In the genomic region with DNA sequence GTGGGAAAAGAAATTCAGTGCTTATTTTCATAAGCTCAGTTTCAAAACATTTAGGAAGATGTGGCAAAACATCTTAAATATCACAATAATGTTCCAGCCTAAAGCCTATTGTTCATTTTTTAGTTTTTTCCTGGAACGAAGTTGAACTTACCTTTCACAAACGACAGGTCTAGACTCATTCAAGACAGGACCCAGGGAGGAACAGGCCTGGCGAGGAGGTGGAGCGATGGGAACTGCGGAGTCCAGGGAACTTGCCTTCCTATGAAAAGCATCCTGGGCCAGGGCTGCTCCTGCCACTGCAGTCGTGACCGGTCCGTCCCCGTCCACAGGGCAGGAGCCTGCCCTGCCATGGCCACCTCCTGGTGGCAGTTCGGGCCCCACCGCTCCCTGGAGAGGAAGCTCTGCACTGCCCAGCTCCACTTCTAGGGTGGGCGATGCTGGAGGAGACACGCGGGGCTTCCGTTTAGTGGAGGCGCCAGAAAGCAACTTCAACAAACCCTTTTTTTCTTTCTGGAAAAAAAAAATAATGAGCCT, we compare ENCODE assay signal across 16 cellular contexts.
A peak's percentile ranks its signal among the peaks of the same experiment; 100 is the strongest.
DNase-seq lines count a peak whose midpoint lies in the region; ATAC-seq and TF ChIP-seq lines count a peak whose summit lies in the region.
"Had no signal": no experiment of that assay in that cellular context is flagged by ENCODE, and none has a peak within 500 bp of the region (broad histone marks: within the 10 kb centered on the region; RNA-seq: fewer than 3 reads in every experiment).

No MANE protein-coding gene starts in this region.

- CTCF ChIA-PET in Calu3 (lab: Charles Lee) = no interaction called here
- CTCF ChIA-PET in mammary epithelial cell (lab: Charles Lee; ENCODE audit: low non-redundant PET) = no interaction called here

- dilution Hi-C loops in mammary epithelial cell (cut with HindIII; ENCODE audit: low sequenced_read_pairs) = loop anchor here (5.0 kb wide), 1 partner anchor 34 kb away; no protein-coding TSS in a partner anchor

- peaks cover 26% of the 10 kb centered on the region for H3K4me1 Mint-ChIP-seq in Calu3 (ENCODE audit: low read depth, unreplicated experiment)

- H3K9ac ChIP-seq in mammary epithelial cell (ENCODE audit: insufficient read depth, low read length) = no peak overlapping the region

- intact Hi-C loops in Calu3 (cut with micrococcal nuclease; ENCODE audit: unreplicated experiment) (no loop called here), mammary epithelial cell (cut with micrococcal nuclease) (no loop called here)

- H3K27ac ChIP-seq in mammary epithelial cell (ENCODE audit: insufficient read depth, low read depth, low read length) (no peak overlapping the region), osteoblast (ENCODE audit: low read depth, low read length) (no peak overlapping the region)

- peak; percentile 72 for ATAC-seq in esophagus mucosa
- ATAC-seq: GM23338, HepG2 had no signal

- H3K4me2 ChIP-seq in mammary epithelial cell (ENCODE audit: insufficient read depth, low read depth, low read length) (peak overlapping the region; percentile 57), osteoblast (ENCODE audit: insufficient read depth, low read length) (no peak overlapping the region)
- H3K4me2 ChIP-seq: GM23338 had no signal

- H3K36me3 Mint-ChIP-seq in Calu3 (ENCODE audit: insufficient read depth, unreplicated experiment) = peaks cover 63% of the 10 kb centered on the region

- no peaks in the 10 kb centered on the region for H3K27me3 Mint-ChIP-seq in Calu3 (ENCODE audit: unreplicated experiment)
- H3K27me3 Mint-ChIP-seq: CD4-positive, alpha-beta T cell had no signal

- H3K27ac Mint-ChIP-seq in Calu3 (ENCODE audit: unreplicated experiment) = peak overlapping the region; percentile 61
- H3K27ac Mint-ChIP-seq: CD4-positive, alpha-beta T cell; GM23338 had no signal

- H3K27me3 ChIP-seq in mammary epithelial cell (ENCODE audit: insufficient read depth, low read length) (no peaks in the 10 kb centered on the region), osteoblast (ENCODE audit: insufficient read depth, low read length) (no peaks in the 10 kb centered on the region)

- peak overlapping the region; percentile 6 for H2AFZ ChIP-seq in mammary epithelial cell (ENCODE audit: low read depth, low read length)
- H2AFZ ChIP-seq in osteoblast (ENCODE audit: low read length) = no peak overlapping the region
- H2AFZ ChIP-seq: GM23338 had no signal

- no peak for TF ChIP-seq CTCF in Calu3 (IDR thresholded peaks at IDR 0.05; ENCODE audit: unreplicated experiment)
- TF ChIP-seq CTCF in mammary epithelial cell (conservative IDR thresholded peaks at IDR 0.05 in 1 of 2, IDR thresholded peaks at IDR 0.05 in 1 of 2; ENCODE audit: extremely low read depth in 1 of 2, insufficient read depth in 1 of 2, low read depth in 1 of 2, low read length in 2 of 2) = no peak
- TF ChIP-seq CTCF in osteoblast (IDR thresholded peaks at IDR 0.05; ENCODE audit: extremely low read depth, low read depth, low read length) = no peak

- 43% methylated on average over 6 of the region's 16 CpGs for WGBS in mammary epithelial cell (ENCODE audit: low coverage, missing lambda C conversion rate)

- BruUV-seq in Calu3 (replicated peaks; lab: Mats Ljungman, UMichigan) (no TSS peak), mammary epithelial cell (replicated peaks; lab: Mats Ljungman, UMichigan) (no TSS peak)

- H3K4me3 Mint-ChIP-seq in Calu3 (ENCODE audit: low read depth, unreplicated experiment) = no peak overlapping the region
- H3K4me3 Mint-ChIP-seq: CD4-positive, alpha-beta T cell; GM23338 had no signal

- H4K20me1 ChIP-seq in mammary epithelial cell (ENCODE audit: insufficient read depth, low read length) (no peaks in the 10 kb centered on the region), osteoblast (ENCODE audit: insufficient read depth, low read length) (peaks cover 20% of the 10 kb centered on the region)

- peaks cover 22% of the 10 kb centered on the region for H3K4me1 ChIP-seq in mammary epithelial cell (ENCODE audit: insufficient read depth, low read length)
- peaks cover 17% of the 10 kb centered on the region for H3K4me1 ChIP-seq in osteoblast (ENCODE audit: insufficient read depth, low read length)

- H3K4me3 ChIP-seq in mammary epithelial cell (replicated peaks in 1 of 3; ENCODE audit: insufficient read depth in 1 of 3, low read depth in 2 of 3, low read length in 3 of 3) = no peak overlapping the region
- H3K4me3 ChIP-seq in osteoblast (ENCODE audit: insufficient read depth, low read length) = no peak overlapping the region
- H3K4me3 ChIP-seq: GM23338 had no signal

- H3K36me3 ChIP-seq in mammary epithelial cell (ENCODE audit: insufficient read depth, low read length) (peaks cover 3% of the 10 kb centered on the region), osteoblast (ENCODE audit: insufficient read depth, low read length) (peaks cover 83% of the 10 kb centered on the region)

- no peaks in the 10 kb centered on the region for H3K9me3 ChIP-seq in mammary epithelial cell (replicated peaks; ENCODE audit: insufficient read depth, low read length)
- no peaks in the 10 kb centered on the region for H3K9me3 ChIP-seq in osteoblast (ENCODE audit: low read depth, low read length)

- in situ Hi-C loops in mammary epithelial cell (cut with MboI; ENCODE audit: low sequenced_read_pairs in 2 of 2) = no loop called here

- DNase-seq in Calu3 (no peak), mammary epithelial cell (no peak), osteoblast (ENCODE audit: insufficient read length, low spot score, missing footprints) (peak; percentile 41), SIG-M5 (lab: John Stamatoyannopoulos, UW) (no peak), dedifferentiated amniotic fluid mesenchymal stem cell (ENCODE audit: extremely low spot score) (no peak), iPS-NIHi7 (ENCODE audit: extremely low spot score) (no peak)
- DNase-seq in activated CD4-positive, alpha-beta T cell treated with anti-CD3 and anti-CD28 coated beads, Interleukin-2, amount 50 U/mL, for 4 hours = no peak
- DNase-seq: ACHN; C1 segment of cervical spinal cord; CD4-positive, alpha-beta T cell; DND-41; GDM1; H7 had no signal

- no peaks in the 10 kb centered on the region for H3K9me3 Mint-ChIP-seq in Calu3 (ENCODE audit: low read depth, unreplicated experiment)
- H3K9me3 Mint-ChIP-seq: CD4-positive, alpha-beta T cell; GM23338 had no signal

- H3K79me2 ChIP-seq in mammary epithelial cell (ENCODE audit: insufficient read depth, low read length) (peaks cover 14% of the 10 kb centered on the region), osteoblast (ENCODE audit: insufficient read depth, low read length) (peaks cover 76% of the 10 kb centered on the region)
